ENCODE assay signal across 9 cellular contexts in the genomic region with DNA sequence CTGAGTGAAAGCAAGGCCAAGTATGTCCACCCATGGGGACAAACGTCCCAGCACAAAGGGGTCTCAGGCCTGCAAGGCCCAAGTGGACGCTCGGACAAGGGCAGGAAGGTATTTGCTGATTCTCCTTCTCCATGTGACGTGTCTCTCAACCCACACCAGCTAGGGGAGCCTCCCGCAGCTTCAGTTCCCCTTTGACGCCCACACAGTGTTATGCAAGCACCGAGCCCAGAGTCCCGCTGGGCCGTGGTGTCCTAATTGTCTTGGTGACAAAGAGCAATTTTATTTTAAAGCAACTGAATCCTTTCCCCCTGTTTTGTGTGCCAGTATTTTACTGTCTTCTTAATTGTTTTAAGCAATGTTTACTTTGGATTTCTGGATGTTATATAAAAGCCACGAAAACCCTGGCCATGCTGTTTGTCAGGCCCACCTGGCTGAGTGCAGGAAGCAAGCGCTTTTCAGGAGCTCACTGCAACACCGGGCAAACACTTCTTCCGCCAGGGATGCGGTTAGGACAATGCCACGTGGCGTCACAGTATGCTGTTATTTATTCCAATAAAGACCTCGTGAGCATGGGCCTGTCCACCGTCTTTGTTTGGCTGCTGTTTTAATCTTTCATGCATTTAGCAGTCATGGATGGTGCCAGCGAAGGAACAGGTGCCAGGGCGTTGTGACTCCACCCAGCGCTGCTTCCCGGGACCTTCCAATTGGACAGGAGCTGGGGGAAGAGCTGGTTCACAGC. TPM values are rescaled to one million over a fixed set of nuclear protein-coding genes. Genes with fewer than 3 reads are reported as not detected.
DNase-seq lines count a peak whose midpoint lies in the region; ATAC-seq and TF ChIP-seq lines count a peak whose summit lies in the region.
"Had no signal": no experiment of that assay in that cellular context is flagged by ENCODE, and none has a peak within 500 bp of the region (broad histone marks: within the 10 kb centered on the region; RNA-seq: fewer than 3 reads in every experiment).

No MANE protein-coding gene starts in this region.

- H3K4me1 ChIP-seq in BLaER1 treated with 17β-estradiol and CSF1 and Interleukin-3, amounts not matched to agents 10 nM and 100 nM = peaks cover 28 to 68% (median 55%) of the 10 kb centered on the region in 10 experiments
- peaks cover 0 to 32% (median 20%) of the 10 kb centered on the region in 6 donors for H3K4me1 ChIP-seq in spleen

- WGBS in spleen, 5 donors = 29 to 46% (median 41%) methylated on average over 22 of the region's 22 CpGs

- H4K20me1 ChIP-seq in BLaER1 treated with 17β-estradiol and CSF1 and Interleukin-3, amounts not matched to agents 10 nM and 100 nM = no peaks in the 10 kb centered on the region

- H3K9ac ChIP-seq in BLaER1 treated with 17β-estradiol and CSF1 and Interleukin-3, amounts not matched to agents 10 nM and 100 nM = peak overlapping the region; percentile 67 to 81 (median 78)

- H3K27me3 Mint-ChIP-seq in activated naive CD4-positive, alpha-beta T cell treated with anti-CD3 and anti-CD28 coated beads for 36 hours (ENCODE audit: low read depth) = no peaks in the 10 kb centered on the region

- ATAC-seq in GM21723 (IDR thresholded peaks at IDR 0.05; ENCODE audit: unreplicated experiment) (peak; percentile 62), GM21717 (IDR thresholded peaks at IDR 0.05; ENCODE audit: unreplicated experiment) (no peak)

- H3K4me2 ChIP-seq in BLaER1 treated with 17β-estradiol and CSF1 and Interleukin-3, amounts not matched to agents 10 nM and 100 nM = peak overlapping the region; percentile 83 to 99 (median 93)

- peak overlapping the region in 8 of 10 experiments; percentile 30 to 56 (median 46); a peak in 16 of 20 replicates for H3K4me3 ChIP-seq in BLaER1 treated with 17β-estradiol and CSF1 and Interleukin-3, amounts not matched to agents 10 nM and 100 nM
- H3K4me3 ChIP-seq in spleen = peak overlapping the region in 1 of 8 donors; percentile 26
- H3K4me3 ChIP-seq: SK-N-MC had no signal

- H3K9me3 ChIP-seq in BLaER1 treated with 17β-estradiol and CSF1 and Interleukin-3, amounts not matched to agents 10 nM and 100 nM (replicated peaks in 1 of 11) = no peaks in the 10 kb centered on the region
- no peaks in the 10 kb centered on the region for H3K9me3 ChIP-seq in spleen

- intact Hi-C loops in head of caudate nucleus (cut with DNase I) (no loop called here), spleen (cut with DNase I; ENCODE audit: low total_unique reads) (no loop called here)
- intact Hi-C loops in activated naive CD4-positive, alpha-beta T cell treated with anti-CD3 and anti-CD28 coated beads for 36 hours (cut with micrococcal nuclease) = no loop called here

- TF ChIP-seq CTCF in spleen (IDR thresholded peaks at IDR 0.05 in 8 of 11, conservative IDR thresholded peaks at IDR 0.05 in 3 of 11) = peak in 1 of 11 experiments; percentile 8

- no peaks in the 10 kb centered on the region for H3K9me3 Mint-ChIP-seq in activated naive CD4-positive, alpha-beta T cell treated with anti-CD3 and anti-CD28 coated beads for 36 hours

- DNase-seq in NCI-H345 (lab: John Stamatoyannopoulos, UW) (peak; percentile 95), head of caudate nucleus (peak; percentile 57 to 92 (median 78)), spleen (peak; percentile 95), NCI-H1694 (lab: John Stamatoyannopoulos, UW) (no peak)
- DNase-seq in activated naive CD4-positive, alpha-beta T cell treated with anti-CD3 and anti-CD28 coated beads for 36 hours = no peak

- no peaks in the 10 kb centered on the region for H3K4me1 Mint-ChIP-seq in activated naive CD4-positive, alpha-beta T cell treated with anti-CD3 and anti-CD28 coated beads for 36 hours (ENCODE audit: low read depth)

- CTCF ChIA-PET in activated naive CD4-positive, alpha-beta T cell treated with anti-CD3 and anti-CD28 coated beads for 36 hours (lab: Charles Lee) = interaction anchor here (1.2 kb wide), 1 partner anchor 179 kb away, joined by 3 read pairs; no protein-coding TSS in a partner anchor

- H3K27me3 ChIP-seq in BLaER1 treated with 17β-estradiol and CSF1 and Interleukin-3, amounts not matched to agents 10 nM and 100 nM = no peaks in the 10 kb centered on the region
- no peaks in the 10 kb centered on the region for H3K27me3 ChIP-seq in spleen (replicated peaks in 1 of 7)

- peaks cover 0 to 8% (median 0%) of the 10 kb centered on the region in 11 experiments; a peak in 1 of 22 replicates for H3K36me3 ChIP-seq in BLaER1 treated with 17β-estradiol and CSF1 and Interleukin-3, amounts not matched to agents 10 nM and 100 nM
- peaks cover 0 to 37% (median 12%) of the 10 kb centered on the region in 6 donors for H3K36me3 ChIP-seq in spleen

- H3K36me3 Mint-ChIP-seq in activated naive CD4-positive, alpha-beta T cell treated with anti-CD3 and anti-CD28 coated beads for 36 hours (ENCODE audit: low read depth) = no peaks in the 10 kb centered on the region

- H3K27ac ChIP-seq in BLaER1 treated with 17β-estradiol and CSF1 and Interleukin-3, amounts not matched to agents 10 nM and 100 nM = peak overlapping the region; percentile 81 to 95 (median 92)
- H3K27ac ChIP-seq in spleen = peak overlapping the region in 7 of 8 donors; percentile 37 to 86 (median 62)
- H3K27ac ChIP-seq: SK-N-MC had no signal

- no peak for TF ChIP-seq POLR2A in spleen (IDR thresholded peaks at IDR 0.05)

- no peak overlapping the region for H3K4me3 Mint-ChIP-seq in activated naive CD4-positive, alpha-beta T cell treated with anti-CD3 and anti-CD28 coated beads for 36 hours

- H3K27ac Mint-ChIP-seq in activated naive CD4-positive, alpha-beta T cell treated with anti-CD3 and anti-CD28 coated beads for 36 hours = no peak overlapping the region

RNA-seq across cellular contexts. Expression of a gene that starts 8.2 kb away (rescaled TPM):
- total RNA-seq in spleen = 100 to 1,000 TPM; 129 to 226 (median 142) TPM
- 100 to 1,000 TPM; 118 to 214 (median 204) TPM for polyA plus RNA-seq in spleen
- 10 to 100 TPM; 64.6 to 67.8 TPM for total RNA-seq in activated naive CD4-positive, alpha-beta T cell treated with anti-CD3 and anti-CD28 coated beads for 36 hours

Comparison
In these comparisons a context has a peak if more than half of its experiments do, and no peak if none do; other contexts are left out.
1. DNase-seq: peak in NCI-H345 (single experiment), head of caudate nucleus (42 of 42) and spleen (single experiment); none in NCI-H1694 (single experiment) and activated naive CD4-positive, alpha-beta T cell treated with anti-CD3 and anti-CD28 coated beads for 36 hours (single experiment).